23 cellular contexts compared by ENCODE assay signal in genomic region chr11:110801328-110801727, GRCh38.
"Had no signal": no experiment of that assay in that cellular context is flagged by ENCODE, and none has a peak within 500 bp of the region (broad histone marks: within the 10 kb centered on the region; RNA-seq: fewer than 3 reads in every experiment).

No MANE protein-coding gene starts in this region.

- DNase-seq: activated CD4-positive, alpha-beta T cell treated with anti-CD3 and anti-CD28 coated beads, Interleukin-2, amount 50 U/mL, for 1 hour; activated CD8-positive, alpha-beta T cell treated with anti-CD3 and anti-CD28 coated beads, Interleukin-2, amount 10 ng/mL, durations not matched to agents 7 days and 5 days; activated gamma-delta T cell; activated naive CD4-positive, alpha-beta T cell treated with anti-CD3 and anti-CD28 coated beads, Interleukin-2, amount 50 U/mL, for 16 hours; activated naive CD8-positive, alpha-beta T cell treated with anti-CD3 and anti-CD28 coated beads, Interleukin-2, amount 50 U/mL, for 24 hours; anterior cingulate cortex; effector CD8-positive, alpha-beta T cell; foreskin keratinocyte; kidney; mammary epithelial cell; naive thymus-derived CD8-positive, alpha-beta T cell; retina; stimulated activated CD4-positive, alpha-beta T cell treated with anti-CD3 and anti-CD28 coated beads, Interleukin-4, amount 100 ng/mL, for 1 hour; stimulated activated naive CD4-positive, alpha-beta T cell; T-helper 1 cell; T-helper 9 cell; testis had no signal

- H3K9ac ChIP-seq: neural progenitor cell had no signal

- H3K4me3 ChIP-seq: body of pancreas, cardiac muscle cell, neural progenitor cell, testis, upper lobe of left lung had no signal

- ATAC-seq: activated CD4-positive, CD25-positive, alpha-beta regulatory T cell treated with anti-CD3 and anti-CD28 coated beads, Interleukin-2, amount 50 U/mL, for 24 hours; activated CD8-positive, alpha-beta T cell treated with anti-CD3 and anti-CD28 coated beads, Interleukin-2, amount 10 ng/mL, durations not matched to agents 7 days and 5 days; activated naive CD8-positive, alpha-beta T cell treated with anti-CD3 and anti-CD28 coated beads, Interleukin-2, amount 50 U/mL, for 24 hours; body of pancreas; foreskin keratinocyte; naive thymus-derived CD8-positive, alpha-beta T cell had no signal

- H3K27me3 ChIP-seq: body of pancreas, cardiac muscle cell, neural progenitor cell, testis, upper lobe of left lung had no signal

- H3K27ac ChIP-seq: body of pancreas, cardiac muscle cell, foreskin keratinocyte, neural progenitor cell, testis, upper lobe of left lung, VCaP had no signal

- FAIRE-seq: kidney had no signal

- H3K4me1 ChIP-seq: body of pancreas, foreskin keratinocyte, neural progenitor cell, testis, upper lobe of left lung had no signal

- H3K4me2 ChIP-seq: neural progenitor cell had no signal

- H3K9me3 ChIP-seq: body of pancreas, testis, upper lobe of left lung had no signal

- H2AFZ ChIP-seq: neural progenitor cell had no signal

- H3K36me3 ChIP-seq: cardiac muscle cell, neural progenitor cell, upper lobe of left lung had no signal
